In genomic region chr6:110102411-110102810, GRCh38 we compare ENCODE assay signal across 18 cellular contexts.
DNase-seq lines count a peak whose midpoint lies in the region; ATAC-seq and TF ChIP-seq lines count a peak whose summit lies in the region.
"Had no signal": no experiment of that assay in that cellular context is flagged by ENCODE, and none has a peak within 500 bp of the region (broad histone marks: within the 10 kb centered on the region; RNA-seq: fewer than 3 reads in every experiment).

No MANE protein-coding gene starts in this region.

- no peaks in the 10 kb centered on the region for H3K9me3 ChIP-seq in mammary epithelial cell (replicated peaks; ENCODE audit: insufficient read depth, low read length)
- H3K9me3 ChIP-seq in right cardiac atrium (ENCODE audit: control insufficient read depth, low read length) = no peaks in the 10 kb centered on the region
- no peaks in the 10 kb centered on the region for H3K9me3 ChIP-seq in upper lobe of left lung
- H3K9me3 ChIP-seq: BLaER1 treated with 17β-estradiol and CSF1 and Interleukin-3, amounts not matched to agents 10 nM and 100 nM had no signal

- peaks cover 60% of the 10 kb centered on the region for H3K36me3 Mint-ChIP-seq in MCF 10A (ENCODE audit: insufficient read depth, unreplicated experiment)
- peaks cover 34% of the 10 kb centered on the region for H3K36me3 Mint-ChIP-seq in activated T-helper 17 cell treated with anti-CD3 and anti-CD28 coated beads, Interleukin-2, amount 50 U/mL, for 72 hours (ENCODE audit: low read depth)

- BruUV-seq in mammary epithelial cell (replicated peaks; lab: Mats Ljungman, UMichigan) (no TSS peak), MCF 10A (replicated peaks; lab: Mats Ljungman, UMichigan) (no TSS peak)

- peak; percentile 61 for ATAC-seq in HG02610 (IDR thresholded peaks at IDR 0.05; ENCODE audit: unreplicated experiment)
- ATAC-seq in activated T-helper 17 cell treated with anti-CD3 and anti-CD28 coated beads, Interleukin-2, amount 50 U/mL, for 72 hours (replicated peaks) = peak; percentile 28
- ATAC-seq in right cardiac atrium = no peak
- ATAC-seq in HG03432 (IDR thresholded peaks at IDR 0.05; ENCODE audit: unreplicated experiment) = no peak
- no peak for ATAC-seq in upper lobe of left lung (ENCODE audit: low FRiP score in 2 of 2)

- no peak overlapping the region for H3K4me2 ChIP-seq in mammary epithelial cell (ENCODE audit: insufficient read depth, low read depth, low read length)

- CTCF ChIA-PET in mammary epithelial cell (lab: Charles Lee; ENCODE audit: low non-redundant PET) = no interaction called here
- CTCF ChIA-PET in MCF 10A (lab: Yijun Ruan, JAX) = interaction anchor here (1.2 kb wide), 1 partner anchor 49 kb away, joined by 3 read pairs; no protein-coding TSS in a partner anchor

- TF ChIP-seq POLR2A in upper lobe of left lung (IDR thresholded peaks at IDR 0.05) = no peak

- H3K27ac ChIP-seq in mammary epithelial cell (ENCODE audit: insufficient read depth, low read depth, low read length) = peak overlapping the region; percentile 37
- H3K27ac ChIP-seq in right cardiac atrium (ENCODE audit: low read length) = no peak overlapping the region
- H3K27ac ChIP-seq in upper lobe of left lung = no peak overlapping the region
- H3K27ac ChIP-seq: 22Rv1; BLaER1 treated with 17β-estradiol and CSF1 and Interleukin-3, amounts not matched to agents 10 nM and 100 nM had no signal

- no peak overlapping the region for H2AFZ ChIP-seq in mammary epithelial cell (ENCODE audit: low read depth, low read length)

- no peaks in the 10 kb centered on the region for H4K20me1 ChIP-seq in mammary epithelial cell (ENCODE audit: insufficient read depth, low read length)
- H4K20me1 ChIP-seq: BLaER1 treated with 17β-estradiol and CSF1 and Interleukin-3, amounts not matched to agents 10 nM and 100 nM had no signal

- H3K79me2 ChIP-seq in mammary epithelial cell (ENCODE audit: insufficient read depth, low read length) = no peaks in the 10 kb centered on the region

- DNase-seq in mammary epithelial cell = peak; percentile 39
- no peak for DNase-seq in MCF 10A (ENCODE audit: unreplicated experiment)
- no peak for DNase-seq in cardiac septum (ENCODE audit: low spot score)
- no peak for DNase-seq in right cardiac atrium
- DNase-seq in upper lobe of left lung = no peak
- DNase-seq: DMS 273 treated with DMSO at 0.1 percent for 48 hours, HFFc6, NCI-H1436 treated with DMSO at 0.1 percent for 48 hours, NCI-H2081, NCI-H510A treated with DMSO at 0.1 percent for 48 hours, SIG-M5 had no signal

- dilution Hi-C loops in mammary epithelial cell (cut with HindIII; ENCODE audit: low sequenced_read_pairs) = no loop called here

- peaks cover 24% of the 10 kb centered on the region for H3K4me1 Mint-ChIP-seq in MCF 10A (ENCODE audit: insufficient read depth, unreplicated experiment)
- no peaks in the 10 kb centered on the region for H3K4me1 Mint-ChIP-seq in activated T-helper 17 cell treated with anti-CD3 and anti-CD28 coated beads, Interleukin-2, amount 50 U/mL, for 72 hours

- H3K4me1 ChIP-seq in mammary epithelial cell (ENCODE audit: insufficient read depth, low read length) (peaks cover 19% of the 10 kb centered on the region), right cardiac atrium (ENCODE audit: control insufficient read depth, insufficient read depth, low read length) (no peaks in the 10 kb centered on the region), upper lobe of left lung (peaks cover 4 to 6% (median 4%) of the 10 kb centered on the region in 4 donors)

- POLR2A ChIA-PET in MCF 10A (lab: Yijun Ruan, JAX) = no interaction called here

- H3K27ac Mint-ChIP-seq in MCF 10A (ENCODE audit: low read depth, unreplicated experiment) = no peak overlapping the region
- no peak overlapping the region for H3K27ac Mint-ChIP-seq in activated T-helper 17 cell treated with anti-CD3 and anti-CD28 coated beads, Interleukin-2, amount 50 U/mL, for 72 hours
- H3K27ac Mint-ChIP-seq: HFFc6; T-helper 2 cell treated with Interferon-gamma antibody and Interleukin-4, amounts not matched to agents 5 μg/mL and 100 μg/mL, for 36 hours had no signal

- TF ChIP-seq CTCF in mammary epithelial cell (conservative IDR thresholded peaks at IDR 0.05 in 1 of 2, IDR thresholded peaks at IDR 0.05 in 1 of 2; ENCODE audit: extremely low read depth in 1 of 2, insufficient read depth in 1 of 2, low read depth in 1 of 2, low read length in 2 of 2) (no peak), MCF 10A (IDR thresholded peaks at IDR 0.05; ENCODE audit: unreplicated experiment) (no peak), upper lobe of left lung (IDR thresholded peaks at IDR 0.05) (no peak)

- in situ Hi-C loops in mammary epithelial cell (cut with MboI; ENCODE audit: low sequenced_read_pairs in 2 of 2) = no loop called here

- H3K27me3 ChIP-seq in mammary epithelial cell (ENCODE audit: insufficient read depth, low read length) (no peaks in the 10 kb centered on the region), right cardiac atrium (ENCODE audit: control insufficient read depth, insufficient read depth) (no peaks in the 10 kb centered on the region), upper lobe of left lung (no peaks in the 10 kb centered on the region)
- H3K27me3 ChIP-seq: BLaER1 treated with 17β-estradiol and CSF1 and Interleukin-3, amounts not matched to agents 10 nM and 100 nM had no signal

- H3K9ac ChIP-seq in mammary epithelial cell (ENCODE audit: insufficient read depth, low read length) = no peak overlapping the region
- H3K9ac ChIP-seq: BLaER1 treated with 17β-estradiol and CSF1 and Interleukin-3, amounts not matched to agents 10 nM and 100 nM had no signal

- no peaks in the 10 kb centered on the region for H3K9me3 Mint-ChIP-seq in MCF 10A (ENCODE audit: unreplicated experiment)
- H3K9me3 Mint-ChIP-seq in activated T-helper 17 cell treated with anti-CD3 and anti-CD28 coated beads, Interleukin-2, amount 50 U/mL, for 72 hours = no peaks in the 10 kb centered on the region
- H3K9me3 Mint-ChIP-seq: HFFc6; IgD-negative memory B cell; T-helper 2 cell treated with Interferon-gamma antibody and Interleukin-4, amounts not matched to agents 5 μg/mL and 100 μg/mL, for 36 hours had no signal

- intact Hi-C loops in mammary epithelial cell (cut with micrococcal nuclease) (no loop called here), MCF 10A (cut with micrococcal nuclease) (no loop called here), cardiac septum (cut with DNase I) (no loop called here), right cardiac atrium (cut with DNase I) (no loop called here)

- H3K4me3 ChIP-seq in mammary epithelial cell (replicated peaks in 1 of 3; ENCODE audit: insufficient read depth in 1 of 3, low read depth in 2 of 3, low read length in 3 of 3) = no peak overlapping the region
- no peak overlapping the region for H3K4me3 ChIP-seq in right cardiac atrium (ENCODE audit: low read length)
- no peak overlapping the region for H3K4me3 ChIP-seq in upper lobe of left lung
- H3K4me3 ChIP-seq: BLaER1 treated with 17β-estradiol and CSF1 and Interleukin-3, amounts not matched to agents 10 nM and 100 nM had no signal

- TF ChIP-seq EP300 in upper lobe of left lung (IDR thresholded peaks at IDR 0.05) = no peak

- no peak overlapping the region for H3K4me3 Mint-ChIP-seq in MCF 10A (ENCODE audit: unreplicated experiment)
- H3K4me3 Mint-ChIP-seq in activated T-helper 17 cell treated with anti-CD3 and anti-CD28 coated beads, Interleukin-2, amount 50 U/mL, for 72 hours = no peak overlapping the region
- H3K4me3 Mint-ChIP-seq: HFFc6; T-helper 2 cell treated with Interferon-gamma antibody and Interleukin-4, amounts not matched to agents 5 μg/mL and 100 μg/mL, for 36 hours had no signal

- H3K36me3 ChIP-seq in mammary epithelial cell (ENCODE audit: insufficient read depth, low read length) (peaks cover 10% of the 10 kb centered on the region), upper lobe of left lung (no peaks in the 10 kb centered on the region)

- H3K27me3 Mint-ChIP-seq in MCF 10A (ENCODE audit: insufficient read depth, unreplicated experiment) = no peaks in the 10 kb centered on the region
- H3K27me3 Mint-ChIP-seq in activated T-helper 17 cell treated with anti-CD3 and anti-CD28 coated beads, Interleukin-2, amount 50 U/mL, for 72 hours = no peaks in the 10 kb centered on the region
- H3K27me3 Mint-ChIP-seq: IgD-negative memory B cell had no signal

Comparison
In these comparisons a context has a peak if more than half of its experiments do, and no peak if none do; other contexts are left out.
1. ATAC-seq: peak in HG02610 (single experiment) and activated T-helper 17 cell treated with anti-CD3 and anti-CD28 coated beads, Interleukin-2, amount 50 U/mL, for 72 hours (single experiment); none in right cardiac atrium (0 of 2), HG03432 (single experiment) and upper lobe of left lung (0 of 2).